23 cellular contexts compared by ENCODE assay signal in the genomic region with DNA sequence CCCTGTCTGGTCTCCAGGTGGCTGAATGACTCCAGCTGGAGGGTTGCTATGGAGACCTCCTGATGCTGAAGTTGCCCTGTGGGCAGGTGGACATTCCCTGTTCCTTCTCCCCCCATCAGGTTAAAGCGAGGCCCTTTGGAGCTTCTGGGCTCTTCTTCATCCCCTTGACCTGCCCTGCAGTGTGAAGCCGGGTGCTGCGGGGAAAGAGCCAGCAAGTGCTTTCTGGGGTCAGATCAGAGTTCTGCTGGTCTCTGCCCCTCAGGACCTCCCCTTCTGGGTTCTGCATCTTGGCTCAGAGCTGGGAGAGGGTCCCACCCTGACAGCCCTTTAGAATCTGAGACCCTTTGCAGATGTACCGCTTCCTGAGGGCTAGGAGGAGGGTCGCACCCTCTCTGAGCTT.
"Had no signal": no experiment of that assay in that cellular context is flagged by ENCODE, and none has a peak within 500 bp of the region (broad histone marks: within the 10 kb centered on the region; RNA-seq: fewer than 3 reads in every experiment).

No MANE protein-coding gene starts in this region.

- H3K27me3 Mint-ChIP-seq: activated CD4-positive, alpha-beta memory T cell treated with anti-CD3 and anti-CD28 coated beads, Interleukin-2, amount 10 ng/mL, durations not matched to agents 7 days and 5 days; activated naive CD8-positive, alpha-beta T cell treated with anti-CD3 and anti-CD28 coated beads, Interleukin-2, amount 10 ng/mL, durations not matched to agents 7 days and 5 days; stimulated activated naive CD8-positive, alpha-beta T cell treated with anti-CD3 and anti-CD28 coated beads, Interleukin-15, amount 100 ng/mL, for 72 hours had no signal

- H3K36me3 Mint-ChIP-seq: activated naive CD8-positive, alpha-beta T cell treated with anti-CD3 and anti-CD28 coated beads, Interleukin-2, amount 10 ng/mL, durations not matched to agents 7 days and 5 days; natural killer cell treated with Interleukin-12 subunit alpha and Interleukin-12 subunit beta and Interleukin-15 and Interleukin-18, amount 100 ng/mL, for 72 hours had no signal

- H3K4me3 ChIP-seq: coronary artery, skin epidermis, suprapubic skin, vagina had no signal

- H3K9me3 Mint-ChIP-seq: activated CD4-positive, alpha-beta memory T cell treated with anti-CD3 and anti-CD28 coated beads, Interleukin-2, amount 10 ng/mL, durations not matched to agents 7 days and 5 days; activated naive CD4-positive, alpha-beta T cell treated with anti-CD3 and anti-CD28 coated beads for 36 hours; activated naive CD8-positive, alpha-beta T cell treated with anti-CD3 and anti-CD28 coated beads, Interleukin-2, amount 10 ng/mL, durations not matched to agents 7 days and 5 days; activated T-cell treated with anti-CD3 and anti-CD28 coated beads, Interleukin-2, amount 50 U/mL, for 72 hours; endodermal cell; natural killer cell treated with Interleukin-12 subunit alpha and Interleukin-12 subunit beta and Interleukin-15 and Interleukin-18, amount 100 ng/mL, for 72 hours; stimulated activated naive CD8-positive, alpha-beta T cell treated with anti-CD3 and anti-CD28 coated beads, Interleukin-15, amount 100 ng/mL, for 72 hours had no signal

- H3K9me3 ChIP-seq: suprapubic skin, vagina had no signal

- H3K4me1 ChIP-seq: parathyroid adenoma had no signal

- DNase-seq: activated CD4-positive, alpha-beta memory T cell treated with anti-CD3 and anti-CD28 coated beads, Interleukin-2, amount 10 ng/mL, durations not matched to agents 7 days and 5 days; activated CD4-positive, alpha-beta T cell treated with anti-CD3 and anti-CD28 coated beads for 48 hours; activated effector memory CD4-positive, alpha-beta T cell treated with Interleukin-2 at 50 U/mL for 16 hours; activated naive CD4-positive, alpha-beta T cell treated with anti-CD3 and anti-CD28 coated beads for 36 hours; activated naive CD8-positive, alpha-beta T cell treated with anti-CD3 and anti-CD28 coated beads, Interleukin-2, amount 10 ng/mL, durations not matched to agents 7 days and 5 days; activated T-cell treated with anti-CD3 and anti-CD28 coated beads, Interleukin-2, amount 50 U/mL, for 72 hours; amygdala; cerebellar nuclear complex; endodermal cell; foreskin fibroblast; hippocampal formation; kidney glomerular epithelial cell; nucleus accumbens; right cardiac atrium; stimulated activated CD4-positive, alpha-beta T cell treated with anti-CD3 and anti-CD28 coated beads, Interleukin-1b, Interleukin-23, amount 100 ng/mL, for 48 hours; stimulated activated naive CD8-positive, alpha-beta T cell treated with anti-CD3 and anti-CD28 coated beads, Interleukin-15, amount 100 ng/mL, for 72 hours; trophoblast cell had no signal

- H3K4me1 Mint-ChIP-seq: activated CD4-positive, alpha-beta memory T cell treated with anti-CD3 and anti-CD28 coated beads, Interleukin-2, amount 10 ng/mL, durations not matched to agents 7 days and 5 days had no signal

- H3K27ac Mint-ChIP-seq: activated CD4-positive, alpha-beta memory T cell treated with anti-CD3 and anti-CD28 coated beads, Interleukin-2, amount 10 ng/mL, durations not matched to agents 7 days and 5 days; activated naive CD4-positive, alpha-beta T cell treated with anti-CD3 and anti-CD28 coated beads for 36 hours; activated naive CD8-positive, alpha-beta T cell treated with anti-CD3 and anti-CD28 coated beads, Interleukin-2, amount 10 ng/mL, durations not matched to agents 7 days and 5 days; activated T-cell treated with anti-CD3 and anti-CD28 coated beads, Interleukin-2, amount 50 U/mL, for 72 hours; natural killer cell treated with Interleukin-12 subunit alpha and Interleukin-12 subunit beta and Interleukin-15 and Interleukin-18, amount 100 ng/mL, for 72 hours; stimulated activated naive CD8-positive, alpha-beta T cell treated with anti-CD3 and anti-CD28 coated beads, Interleukin-15, amount 100 ng/mL, for 72 hours had no signal

- H3K27ac ChIP-seq: parathyroid adenoma, suprapubic skin, vagina had no signal

- H3K27me3 ChIP-seq: suprapubic skin, vagina had no signal

- H3K36me3 ChIP-seq: suprapubic skin, vagina had no signal

- H3K79me2 ChIP-seq: parathyroid adenoma had no signal

- ATAC-seq: activated T-cell treated with anti-CD3 and anti-CD28 coated beads, Interleukin-2, amount 50 U/mL, for 72 hours; natural killer cell treated with Interleukin-12 subunit alpha and Interleukin-12 subunit beta and Interleukin-15 and Interleukin-18, amount 100 ng/mL, for 72 hours; right cardiac atrium; stimulated activated naive CD8-positive, alpha-beta T cell treated with anti-CD3 and anti-CD28 coated beads, Interleukin-15, amount 100 ng/mL, for 72 hours had no signal

- H2AFZ ChIP-seq: parathyroid adenoma had no signal

- H3K4me3 Mint-ChIP-seq: activated CD4-positive, alpha-beta memory T cell treated with anti-CD3 and anti-CD28 coated beads, Interleukin-2, amount 10 ng/mL, durations not matched to agents 7 days and 5 days; activated naive CD4-positive, alpha-beta T cell treated with anti-CD3 and anti-CD28 coated beads for 36 hours; activated naive CD8-positive, alpha-beta T cell treated with anti-CD3 and anti-CD28 coated beads, Interleukin-2, amount 10 ng/mL, durations not matched to agents 7 days and 5 days; activated T-cell treated with anti-CD3 and anti-CD28 coated beads, Interleukin-2, amount 50 U/mL, for 72 hours; endodermal cell; natural killer cell treated with Interleukin-12 subunit alpha and Interleukin-12 subunit beta and Interleukin-15 and Interleukin-18, amount 100 ng/mL, for 72 hours; stimulated activated naive CD8-positive, alpha-beta T cell treated with anti-CD3 and anti-CD28 coated beads, Interleukin-15, amount 100 ng/mL, for 72 hours had no signal

- H3K9ac ChIP-seq: parathyroid adenoma had no signal
